ENCODE assay signal across 27 cellular contexts in the genomic region with DNA sequence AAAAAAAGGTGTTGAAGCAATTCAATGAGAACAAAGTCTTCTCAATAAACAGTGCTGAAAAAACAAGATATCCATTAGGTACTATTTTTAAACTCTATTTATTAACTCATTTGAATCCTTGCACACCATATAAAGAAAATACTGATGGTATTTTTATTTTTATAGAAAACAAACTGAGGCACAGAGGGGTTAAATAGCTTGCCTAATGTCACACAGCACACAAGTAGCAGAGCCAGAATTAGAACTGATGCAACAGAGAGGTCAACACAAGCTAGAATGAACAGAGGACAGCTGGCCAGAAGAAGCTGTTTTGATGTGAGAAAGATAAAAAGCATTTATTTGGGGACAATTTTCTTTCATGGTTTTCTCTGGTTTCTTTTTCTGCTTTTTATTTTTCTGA.
"Had no signal": no experiment of that assay in that cellular context is flagged by ENCODE, and none has a peak within 500 bp of the region (broad histone marks: within the 10 kb centered on the region; RNA-seq: fewer than 3 reads in every experiment).

No MANE protein-coding gene starts in this region.

- H3K27ac Mint-ChIP-seq: dendritic cell treated with granulocyte-macrophage colony-stimulating factor and Interleukin-4, amounts not matched to agents 40 ng/mL and 50 ng/mL, for 4 days; effector memory CD8-positive, alpha-beta T cell; endodermal cell had no signal

- H3K4me3 Mint-ChIP-seq: dendritic cell treated with granulocyte-macrophage colony-stimulating factor and Interleukin-4, amounts not matched to agents 40 ng/mL and 50 ng/mL, for 4 days; effector memory CD8-positive, alpha-beta T cell; endodermal cell had no signal

- H3K27ac ChIP-seq: colonic mucosa, coronary artery, dorsolateral prefrontal cortex, epithelial cell of prostate, esophagus muscularis mucosa, esophagus squamous epithelium, foreskin keratinocyte, gastrocnemius medialis, gastroesophageal sphincter, heart left ventricle, heart right ventricle had no signal

- H3K4me1 ChIP-seq: colonic mucosa, esophagus muscularis mucosa, esophagus squamous epithelium, gastrocnemius medialis, gastroesophageal sphincter, heart left ventricle, heart right ventricle had no signal

- H3K27me3 ChIP-seq: colonic mucosa, dorsolateral prefrontal cortex, esophagus muscularis mucosa, esophagus squamous epithelium, foreskin keratinocyte, gastrocnemius medialis, gastroesophageal sphincter, heart left ventricle, heart right ventricle had no signal

- DNase-seq: colonic mucosa; cortex of kidney; dermis blood vessel endothelial cell; dorsolateral prefrontal cortex; effector CD4-positive, alpha-beta T cell; effector CD8-positive, alpha-beta T cell; effector memory CD4-positive, alpha-beta T cell; effector memory CD8-positive, alpha-beta T cell; endodermal cell; erythroblast; esophagus squamous epithelium; foreskin fibroblast; foreskin keratinocyte; foreskin melanocyte; gastrocnemius medialis; glutamatergic neuron; head of caudate nucleus; heart left ventricle; heart right ventricle had no signal

- H3K27me3 Mint-ChIP-seq: dendritic cell treated with granulocyte-macrophage colony-stimulating factor and Interleukin-4, amounts not matched to agents 40 ng/mL and 50 ng/mL, for 4 days; effector memory CD8-positive, alpha-beta T cell had no signal

- FAIRE-seq: endometrium, endothelial cell of umbilical vein had no signal

- ATAC-seq: effector memory CD8-positive, alpha-beta T cell; esophagus mucosa; foreskin keratinocyte; gastrocnemius medialis; gastroesophageal sphincter; heart left ventricle; heart right ventricle had no signal

- H3K9me3 ChIP-seq: colonic mucosa, esophagus muscularis mucosa, esophagus squamous epithelium, gastrocnemius medialis, gastroesophageal sphincter had no signal

- H3K9me3 Mint-ChIP-seq: endodermal cell had no signal

- H3K36me3 ChIP-seq: colonic mucosa, esophagus muscularis mucosa, esophagus squamous epithelium, gastrocnemius medialis, gastroesophageal sphincter, heart left ventricle, heart right ventricle had no signal

- H3K4me1 Mint-ChIP-seq: endodermal cell had no signal

- H3K4me3 ChIP-seq: colonic mucosa, coronary artery, dorsolateral prefrontal cortex, esophagus muscularis mucosa, esophagus squamous epithelium, gastrocnemius medialis, gastroesophageal sphincter, heart left ventricle, heart right ventricle had no signal
